ENCODE assay signal across 14 cellular contexts in the genomic region with DNA sequence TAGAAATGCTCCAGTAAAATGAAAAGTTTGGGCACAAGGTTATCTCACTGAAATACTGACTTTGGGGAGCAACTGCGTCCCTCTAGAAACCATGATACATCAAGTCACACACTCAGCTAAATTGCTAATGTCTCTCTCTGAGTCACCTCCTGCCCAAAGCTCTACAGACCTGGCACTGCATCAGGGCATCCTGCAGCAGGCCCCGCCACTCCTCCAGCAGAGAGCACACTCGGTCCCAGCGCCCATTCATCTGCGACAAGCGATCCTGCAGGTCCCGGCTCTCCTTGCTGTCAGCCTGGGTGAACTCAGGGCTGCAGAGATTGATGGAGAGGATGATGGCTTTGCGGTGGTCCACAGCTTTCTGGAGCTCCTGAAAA.
DNase-seq lines count a peak whose midpoint lies in the region; ATAC-seq and TF ChIP-seq lines count a peak whose summit lies in the region.
"Had no signal": no experiment of that assay in that cellular context is flagged by ENCODE, and none has a peak within 500 bp of the region (broad histone marks: within the 10 kb centered on the region; RNA-seq: fewer than 3 reads in every experiment).

No MANE protein-coding gene starts in this region.

- no peaks in the 10 kb centered on the region for H3K4me1 Mint-ChIP-seq in activated CD8-positive, alpha-beta T cell treated with anti-CD3 and anti-CD28 coated beads for 36 hours (ENCODE audit: low read depth)
- H3K4me1 Mint-ChIP-seq in activated CD8-positive, alpha-beta T cell treated with anti-CD3 and anti-CD28 coated beads, Interleukin-2, amount 10 ng/mL, durations not matched to agents 7 days and 5 days (ENCODE audit: low read depth) = no peaks in the 10 kb centered on the region
- H3K4me1 Mint-ChIP-seq: GM23338 had no signal

- H3K9me3 ChIP-seq in left lung (no peaks in the 10 kb centered on the region), aorta (ENCODE audit: control insufficient read depth, low read length) (no peaks in the 10 kb centered on the region)

- H3K4me3 ChIP-seq in left lung (no peak overlapping the region), aorta (ENCODE audit: low read length in 2 of 2) (no peak overlapping the region)
- H3K4me3 ChIP-seq: GM23338 had no signal

- H3K4me1 ChIP-seq in left lung (no peaks in the 10 kb centered on the region), aorta (ENCODE audit: control insufficient read depth in 1 of 2, insufficient read depth in 2 of 2, low read length in 2 of 2) (no peaks in the 10 kb centered on the region)

- H3K4me3 Mint-ChIP-seq in activated CD8-positive, alpha-beta T cell treated with anti-CD3 and anti-CD28 coated beads for 36 hours = no peak overlapping the region
- no peak overlapping the region for H3K4me3 Mint-ChIP-seq in activated CD8-positive, alpha-beta T cell treated with anti-CD3 and anti-CD28 coated beads, Interleukin-2, amount 10 ng/mL, durations not matched to agents 7 days and 5 days
- H3K4me3 Mint-ChIP-seq: GM23338 had no signal

- H3K27ac ChIP-seq in left lung = peak overlapping the region in 1 of 2 donors; percentile 35
- H3K27ac ChIP-seq in aorta (ENCODE audit: low read depth in 1 of 2, low read length in 2 of 2) = no peak overlapping the region
- H3K27ac ChIP-seq: WERI-Rb-1 had no signal

- H3K27ac Mint-ChIP-seq in activated CD8-positive, alpha-beta T cell treated with anti-CD3 and anti-CD28 coated beads for 36 hours = peak overlapping the region; percentile 21
- H3K27ac Mint-ChIP-seq in activated CD8-positive, alpha-beta T cell treated with anti-CD3 and anti-CD28 coated beads, Interleukin-2, amount 10 ng/mL, durations not matched to agents 7 days and 5 days = no peak overlapping the region
- H3K27ac Mint-ChIP-seq: GM23338 had no signal

- CTCF ChIA-PET in activated CD8-positive, alpha-beta T cell treated with anti-CD3 and anti-CD28 coated beads for 36 hours (lab: Charles Lee) = interaction anchor here (0.6 to 1.3 kb wide), 2 partner anchors 251 to 371 kb away, joined by 3 to 4 read pairs; no protein-coding TSS in a partner anchor
- CTCF ChIA-PET in activated CD8-positive, alpha-beta T cell treated with anti-CD3 and anti-CD28 coated beads, Interleukin-2, amount 10 ng/mL, durations not matched to agents 7 days and 5 days (lab: Charles Lee) = no interaction called here

- TF ChIP-seq CTCF in activated CD8-positive, alpha-beta T cell treated with anti-CD3 and anti-CD28 coated beads for 36 hours (IDR thresholded peaks at IDR 0.05) = no peak
- TF ChIP-seq CTCF in left lung (IDR thresholded peaks at IDR 0.05) = no peak

- no peaks in the 10 kb centered on the region for H3K27me3 Mint-ChIP-seq in activated CD8-positive, alpha-beta T cell treated with anti-CD3 and anti-CD28 coated beads for 36 hours
- H3K27me3 Mint-ChIP-seq in activated CD8-positive, alpha-beta T cell treated with anti-CD3 and anti-CD28 coated beads, Interleukin-2, amount 10 ng/mL, durations not matched to agents 7 days and 5 days (ENCODE audit: low read depth) = no peaks in the 10 kb centered on the region

- H3K27me3 ChIP-seq in left lung (no peaks in the 10 kb centered on the region), aorta (ENCODE audit: control insufficient read depth in 1 of 2, insufficient read depth in 2 of 2, low read length in 1 of 2) (no peaks in the 10 kb centered on the region)

- H3K36me3 ChIP-seq in left lung (peaks cover 0 to 99% of the 10 kb centered on the region in 2 donors), aorta (ENCODE audit: control insufficient read depth in 1 of 2, insufficient read depth in 2 of 2, low read length in 1 of 2) (peaks cover 13 to 20% of the 10 kb centered on the region in 2 donors)
- H3K36me3 ChIP-seq: WERI-Rb-1 had no signal

- DNase-seq in activated CD8-positive, alpha-beta T cell treated with anti-CD3 and anti-CD28 coated beads for 36 hours = no peak
- no peak for DNase-seq in activated CD8-positive, alpha-beta T cell treated with anti-CD3 and anti-CD28 coated beads, Interleukin-2, amount 10 ng/mL, durations not matched to agents 7 days and 5 days
- DNase-seq in NCI-H1092 treated with DMSO at 0.1 percent for 48 hours (lab: John Stamatoyannopoulos, UW) (peak; percentile 84), SHP77 treated with DMSO at 0.1 percent for 48 hours (lab: John Stamatoyannopoulos, UW) (peak; percentile 81), left lung (no peak), aorta (no peak)
- no peak for DNase-seq in stimulated activated naive CD4-positive, alpha-beta T cell treated with Interleukin-2 at 50 U/mL for 16 hours (lab: John Stamatoyannopoulos, UW)
- DNase-seq: activated naive CD4-positive, alpha-beta T cell treated with Interleukin-2 at 50 U/mL for 16 hours; central memory CD4-positive, alpha-beta T cell; KG1; stimulated activated naive CD8-positive, alpha-beta T cell treated with anti-CD3 and anti-CD28 coated beads, Interleukin-15, Interleukin-2, amounts not matched to agents 100 U/mL and 50 U/mL, for 24 hours; WERI-Rb-1 had no signal

- intact Hi-C loops in activated CD8-positive, alpha-beta T cell treated with anti-CD3 and anti-CD28 coated beads for 36 hours (cut with micrococcal nuclease) = no loop called here
- intact Hi-C loops in left lung (cut with DNase I) = no loop called here
- intact Hi-C loops in aorta (cut with DNase I) = no loop called here

- WGBS in aorta, 2 donors = 79 to 80% methylated on average over 8 of the region's 8 CpGs

- POLR2A ChIA-PET in activated CD8-positive, alpha-beta T cell treated with anti-CD3 and anti-CD28 coated beads for 36 hours (lab: Charles Lee) = no interaction called here
- POLR2A ChIA-PET in activated CD8-positive, alpha-beta T cell treated with anti-CD3 and anti-CD28 coated beads, Interleukin-2, amount 10 ng/mL, durations not matched to agents 7 days and 5 days (lab: Charles Lee) = no interaction called here

- no peaks in the 10 kb centered on the region for H3K9me3 Mint-ChIP-seq in activated CD8-positive, alpha-beta T cell treated with anti-CD3 and anti-CD28 coated beads for 36 hours
- H3K9me3 Mint-ChIP-seq in activated CD8-positive, alpha-beta T cell treated with anti-CD3 and anti-CD28 coated beads, Interleukin-2, amount 10 ng/mL, durations not matched to agents 7 days and 5 days (ENCODE audit: insufficient read depth) = no peaks in the 10 kb centered on the region
- H3K9me3 Mint-ChIP-seq: GM23338 had no signal

- peaks cover 31% of the 10 kb centered on the region for H3K36me3 Mint-ChIP-seq in activated CD8-positive, alpha-beta T cell treated with anti-CD3 and anti-CD28 coated beads for 36 hours (ENCODE audit: low read depth)
- H3K36me3 Mint-ChIP-seq in activated CD8-positive, alpha-beta T cell treated with anti-CD3 and anti-CD28 coated beads, Interleukin-2, amount 10 ng/mL, durations not matched to agents 7 days and 5 days (ENCODE audit: low read depth) = peaks cover 74% of the 10 kb centered on the region

- ATAC-seq in activated CD8-positive, alpha-beta T cell treated with anti-CD3 and anti-CD28 coated beads for 36 hours = no peak
- no peak for ATAC-seq in activated CD8-positive, alpha-beta T cell treated with anti-CD3 and anti-CD28 coated beads, Interleukin-2, amount 10 ng/mL, durations not matched to agents 7 days and 5 days
- ATAC-seq in left lung (peak; percentile 63), GM18519 (IDR thresholded peaks at IDR 0.05; ENCODE audit: low FRiP score, unreplicated experiment) (no peak), aorta (ENCODE audit: low FRiP score) (no peak)
- ATAC-seq: GM23338; stimulated activated naive CD8-positive, alpha-beta T cell treated with anti-CD3 and anti-CD28 coated beads, Interleukin-15, Interleukin-2, amounts not matched to agents 100 U/mL and 50 U/mL, for 24 hours had no signal

Comparison
In these comparisons a context has a peak if more than half of its experiments do, and no peak if none do; other contexts are left out.
1. DNase-seq: peak in NCI-H1092 treated with DMSO at 0.1 percent for 48 hours (single experiment) and SHP77 treated with DMSO at 0.1 percent for 48 hours (single experiment); none in activated CD8-positive, alpha-beta T cell treated with anti-CD3 and anti-CD28 coated beads for 36 hours (single experiment), activated CD8-positive, alpha-beta T cell treated with anti-CD3 and anti-CD28 coated beads, Interleukin-2, amount 10 ng/mL, durations not matched to agents 7 days and 5 days (single experiment), left lung (0 of 2), stimulated activated naive CD4-positive, alpha-beta T cell treated with Interleukin-2 at 50 U/mL for 16 hours (single experiment) and aorta (0 of 2).